ENCODE assay signal across 19 cellular contexts in the genomic region with DNA sequence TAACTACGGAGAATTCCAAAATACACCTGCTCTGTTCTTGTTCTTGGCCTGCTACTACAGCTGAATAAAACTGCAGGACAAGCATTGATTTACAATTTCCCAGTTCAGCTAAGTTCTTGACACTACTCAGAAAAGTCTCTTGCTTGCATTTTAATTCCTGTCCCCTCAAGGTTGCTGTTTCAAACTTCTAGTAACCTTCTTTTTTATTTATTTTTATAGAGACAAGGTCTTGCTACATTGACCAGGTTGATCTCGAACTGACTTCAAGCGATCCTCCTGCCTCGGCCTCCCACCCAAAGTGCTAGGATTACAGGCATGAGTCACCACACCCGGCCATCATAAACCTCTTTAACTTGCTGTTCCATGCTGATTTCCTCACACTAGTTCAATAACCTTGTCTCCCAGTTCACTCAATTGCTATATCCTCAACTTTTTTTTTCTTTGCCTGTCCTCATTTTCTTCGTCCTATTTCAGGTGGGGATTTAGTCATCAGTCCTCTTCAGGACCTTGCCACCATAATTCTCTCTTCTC.
DNase-seq lines count a peak whose midpoint lies in the region; ATAC-seq and TF ChIP-seq lines count a peak whose summit lies in the region.
"Had no signal": no experiment of that assay in that cellular context is flagged by ENCODE, and none has a peak within 500 bp of the region (broad histone marks: within the 10 kb centered on the region; RNA-seq: fewer than 3 reads in every experiment).

No MANE protein-coding gene starts in this region.

- H3K36me3 ChIP-seq in colonic mucosa = no peaks in the 10 kb centered on the region
- H3K36me3 ChIP-seq in osteoblast (ENCODE audit: insufficient read depth, low read length) = no peaks in the 10 kb centered on the region
- H3K36me3 ChIP-seq: gastrocnemius medialis, Peyer's patch, prostate gland had no signal

- H3K4me3 ChIP-seq in colonic mucosa (no peak overlapping the region), osteoblast (ENCODE audit: insufficient read depth, low read length) (no peak overlapping the region)
- H3K4me3 ChIP-seq: gastrocnemius medialis, Peyer's patch, prostate gland had no signal

- H4K20me1 ChIP-seq in osteoblast (ENCODE audit: insufficient read depth, low read length) = peaks cover 2% of the 10 kb centered on the region

- H3K27ac ChIP-seq in colonic mucosa (peak overlapping the region; percentile 19), osteoblast (ENCODE audit: low read depth, low read length) (peak overlapping the region; percentile 13)
- H3K27ac ChIP-seq: gastrocnemius medialis, HL-60, prostate gland had no signal

- H3K9me3 ChIP-seq in colonic mucosa (no peaks in the 10 kb centered on the region), osteoblast (ENCODE audit: low read depth, low read length) (no peaks in the 10 kb centered on the region)
- H3K9me3 ChIP-seq: gastrocnemius medialis, Peyer's patch, prostate gland had no signal

- H3K4me1 ChIP-seq in colonic mucosa (peaks cover 7% of the 10 kb centered on the region), osteoblast (ENCODE audit: insufficient read depth, low read length) (peaks cover 10% of the 10 kb centered on the region)
- H3K4me1 ChIP-seq: prostate gland had no signal

- peaks cover 54% of the 10 kb centered on the region for H3K79me2 ChIP-seq in osteoblast (ENCODE audit: insufficient read depth, low read length)

- intact Hi-C loops in colonic mucosa (cut with DNase I) = loop anchor here (5.0 kb wide), 2 partner anchors 309 to 439 kb away; a partner anchor contains a TSS

- DNase-seq in ELR (ENCODE audit: low read depth) = peak; percentile 40
- peak; percentile 1 for DNase-seq in HS-27A (ENCODE audit: low read depth)
- DNase-seq in colonic mucosa = peak; percentile 63
- no peak for DNase-seq in osteoblast (ENCODE audit: insufficient read length, low spot score, missing footprints)
- DNase-seq in T-helper 2 cell = no peak
- no peak for DNase-seq in NCI-H2227 treated with DMSO at 0.1 percent for 48 hours (lab: John Stamatoyannopoulos, UW)
- DNase-seq: activated CD8-positive, alpha-beta memory T cell treated with anti-CD3 and anti-CD28 coated beads, Interleukin-2, amount 10 ng/mL, durations not matched to agents 7 days and 5 days; dermis blood vessel endothelial cell; DMS79; gastrocnemius medialis; GOT3; KG1; NCI-H187 treated with DMSO at 0.1 percent for 48 hours; stimulated activated CD8-positive, alpha-beta memory T cell treated with anti-CD3 and anti-CD28 coated beads, Interleukin-4, amount 100 ng/mL, for 48 hours had no signal

- peak overlapping the region; percentile 38 for H3K4me2 ChIP-seq in osteoblast (ENCODE audit: insufficient read depth, low read length)

- H3K9ac ChIP-seq in colonic mucosa (ENCODE audit: low read depth in 2 of 2, low read length in 2 of 2) = peak overlapping the region in 1 of 2 donors; percentile 26

- H2AFZ ChIP-seq in osteoblast (ENCODE audit: low read length) = no peak overlapping the region

- H3K27me3 ChIP-seq in colonic mucosa (no peaks in the 10 kb centered on the region), osteoblast (ENCODE audit: insufficient read depth, low read length) (no peaks in the 10 kb centered on the region)
- H3K27me3 ChIP-seq: gastrocnemius medialis, Peyer's patch had no signal

- no peak for ATAC-seq in HG02678 (IDR thresholded peaks at IDR 0.05; ENCODE audit: unreplicated experiment)
- ATAC-seq in HG02759 (IDR thresholded peaks at IDR 0.05; ENCODE audit: unreplicated experiment) = no peak

- TF ChIP-seq CTCF in colonic mucosa (IDR thresholded peaks at IDR 0.05) (no peak), osteoblast (IDR thresholded peaks at IDR 0.05; ENCODE audit: extremely low read depth, low read depth, low read length) (no peak)

Comparison
In these comparisons a context has a peak if more than half of its experiments do, and no peak if none do; other contexts are left out.
1. DNase-seq: peak in ELR (single experiment), HS-27A (single experiment) and colonic mucosa (single experiment); none in osteoblast (single experiment), T-helper 2 cell (0 of 5) and NCI-H2227 treated with DMSO at 0.1 percent for 48 hours (single experiment).